ENCODE assay signal across 27 cellular contexts in genomic region chr12:4216542-4216927, GRCh38. TPM values are rescaled to one million over a fixed set of nuclear protein-coding genes. Genes with fewer than 3 reads are reported as not detected.
DNase-seq lines count a peak whose midpoint lies in the region; ATAC-seq and TF ChIP-seq lines count a peak whose summit lies in the region.
"Had no signal": no experiment of that assay in that cellular context is flagged by ENCODE, and none has a peak within 500 bp of the region (broad histone marks: within the 10 kb centered on the region; RNA-seq: fewer than 3 reads in every experiment).

No MANE protein-coding gene starts in this region.

- H3K36me3 Mint-ChIP-seq in CD4-positive, alpha-beta memory T cell, result no peaks in the 10 kb centered on the region
- no peaks in the 10 kb centered on the region for H3K36me3 Mint-ChIP-seq in activated naive CD8-positive, alpha-beta T cell treated with anti-CD3 and anti-CD28 coated beads, Interleukin-2, amount 50 U/mL, for 24 hours (ENCODE audit: low read depth)
- no peaks in the 10 kb centered on the region for H3K36me3 Mint-ChIP-seq in naive B cell
- H3K36me3 Mint-ChIP-seq: activated naive CD4-positive, alpha-beta T cell treated with anti-CD3 and anti-CD28 coated beads, Interleukin-2, amount 50 U/mL, for 24 hours had no signal

- H3K27me3 ChIP-seq in CD4-positive, alpha-beta memory T cell (ENCODE audit: insufficient read depth, low read length), result no peaks in the 10 kb centered on the region
- no peaks in the 10 kb centered on the region for H3K27me3 ChIP-seq in testis
- H3K27me3 ChIP-seq: cardiac muscle cell, upper lobe of left lung had no signal

- no peak for TF ChIP-seq CTCF in testis (IDR thresholded peaks at IDR 0.05)

- H3K9me3 Mint-ChIP-seq in CD4-positive, alpha-beta memory T cell, result no peaks in the 10 kb centered on the region
- no peaks in the 10 kb centered on the region for H3K9me3 Mint-ChIP-seq in activated naive CD8-positive, alpha-beta T cell treated with anti-CD3 and anti-CD28 coated beads, Interleukin-2, amount 50 U/mL, for 24 hours
- no peaks in the 10 kb centered on the region for H3K9me3 Mint-ChIP-seq in naive B cell
- H3K9me3 Mint-ChIP-seq: activated naive CD4-positive, alpha-beta T cell treated with anti-CD3 and anti-CD28 coated beads, Interleukin-2, amount 50 U/mL, for 24 hours; activated T-cell treated with anti-CD3 and anti-CD28 coated beads, Interleukin-2, amount 50 U/mL, for 72 hours had no signal

- intact Hi-C loops in CD4-positive, alpha-beta memory T cell (cut with micrococcal nuclease), result loop anchor here (5.0 kb wide), 2 partner anchors 51 to 74 kb away; no protein-coding TSS in a partner anchor
- intact Hi-C loops in testis (cut with DNase I; ENCODE audit: low total_unique reads), result no loop called here

- peaks cover 27% of the 10 kb centered on the region for H3K4me1 ChIP-seq in CD4-positive, alpha-beta memory T cell (ENCODE audit: insufficient read depth, low read length)
- no peaks in the 10 kb centered on the region for H3K4me1 ChIP-seq in testis
- H3K4me1 ChIP-seq: A549, BE2C had no signal

- POLR2A ChIA-PET in CD4-positive, alpha-beta memory T cell (lab: Charles Lee; ENCODE audit: partially characterized antibody), result interaction anchor here (1.9 to 3.3 kb wide), 3 partner anchors 55 to 60 kb away, joined by 7 to 10 read pairs (median 7); partner anchors contain the start of gene CCND2

- H3K27ac Mint-ChIP-seq in CD4-positive, alpha-beta memory T cell, result peak overlapping the region in 4 of 7 donors; percentile 6 to 56 (median 39)
- peak overlapping the region; percentile 92 for H3K27ac Mint-ChIP-seq in activated naive CD8-positive, alpha-beta T cell treated with anti-CD3 and anti-CD28 coated beads, Interleukin-2, amount 50 U/mL, for 24 hours
- H3K27ac Mint-ChIP-seq in naive B cell, result peak overlapping the region; percentile 87 to 99 (median 94)
- H3K27ac Mint-ChIP-seq: activated naive CD4-positive, alpha-beta T cell treated with anti-CD3 and anti-CD28 coated beads, Interleukin-2, amount 50 U/mL, for 24 hours had no signal

- H3K4me1 Mint-ChIP-seq in CD4-positive, alpha-beta memory T cell, result peaks cover 15 to 37% (median 28%) of the 10 kb centered on the region in 4 donors
- peaks cover 46% of the 10 kb centered on the region for H3K4me1 Mint-ChIP-seq in activated naive CD8-positive, alpha-beta T cell treated with anti-CD3 and anti-CD28 coated beads, Interleukin-2, amount 50 U/mL, for 24 hours
- peaks cover 31 to 59% (median 46%) of the 10 kb centered on the region in 3 donors for H3K4me1 Mint-ChIP-seq in naive B cell

- ATAC-seq in activated naive CD8-positive, alpha-beta T cell treated with anti-CD3 and anti-CD28 coated beads, Interleukin-2, amount 50 U/mL, for 24 hours, result peak; percentile 2
- ATAC-seq in naive B cell (ENCODE audit: low read depth in 2 of 2), result no peak
- ATAC-seq: A549 had no signal

- TF ChIP-seq POLR2A in testis (IDR thresholded peaks at IDR 0.05), result no peak

- WGBS in testis, 2 donors, result 61 to 95% methylated on average over 3 of the region's 3 CpGs

- H3K9me3 ChIP-seq in CD4-positive, alpha-beta memory T cell (ENCODE audit: control insufficient read depth in 1 of 2, low read length in 2 of 2), result no peaks in the 10 kb centered on the region
- no peaks in the 10 kb centered on the region for H3K9me3 ChIP-seq in testis
- H3K9me3 ChIP-seq: A549, BE2C, left lung, MG63, upper lobe of left lung had no signal

- no peak overlapping the region for H3K4me3 ChIP-seq in CD4-positive, alpha-beta memory T cell (ENCODE audit: low read length in 2 of 2)
- no peak overlapping the region for H3K4me3 ChIP-seq in testis
- H3K4me3 ChIP-seq: A549, cardiac muscle cell, left lung, MG63, upper lobe of left lung had no signal

- no peaks in the 10 kb centered on the region for H3K36me3 ChIP-seq in CD4-positive, alpha-beta memory T cell (ENCODE audit: insufficient read depth, low read length)
- H3K36me3 ChIP-seq in testis (ENCODE audit: low read depth, missing control alignments), result no peaks in the 10 kb centered on the region
- H3K36me3 ChIP-seq: BE2C, cardiac muscle cell, left lung, MG63, upper lobe of left lung had no signal

- CTCF ChIA-PET in CD4-positive, alpha-beta memory T cell (lab: Charles Lee; ENCODE audit: partially characterized antibody), result interaction anchor here (1.6 kb wide), 1 partner anchor 60 kb away, joined by 6 read pairs; no protein-coding TSS in a partner anchor

- peak; percentile 53 for DNase-seq in activated CD8-positive, alpha-beta memory T cell treated with anti-CD3 and anti-CD28 coated beads for 24 hours
- DNase-seq in activated CD8-positive, alpha-beta memory T cell treated with anti-CD3 and anti-CD28 coated beads, Interleukin-2, amount 50 U/mL, for 48 hours, result no peak
- DNase-seq in CD4-positive, alpha-beta memory T cell, result no peak
- DNase-seq in activated naive CD8-positive, alpha-beta T cell treated with anti-CD3 and anti-CD28 coated beads, Interleukin-2, amount 50 U/mL, for 24 hours, result no peak
- DNase-seq in naive B cell (no peak), NCI-H82 (lab: John Stamatoyannopoulos, UW) (no peak), testis (no peak), T1000 (lab: John Stamatoyannopoulos, UW) (no peak)
- DNase-seq: activated CD4-positive, CD25-positive, alpha-beta regulatory T cell treated with anti-CD3 and anti-CD28 coated beads, Interleukin-2, amount 50 U/mL, for 72 hours; anterior cingulate cortex; BE2C; Calu3; hypothalamus; KG1; left lung; MG63; NCI-H1105 treated with DMSO at 0.1 percent for 48 hours; NCI-H2029 treated with DMSO at 0.1 percent for 48 hours; NCI-H2227 treated with DMSO at 0.1 percent for 48 hours; NCI-H526 treated with DMSO at 0.1 percent for 48 hours; small intestine; stimulated activated CD8-positive, alpha-beta memory T cell treated with anti-CD3 and anti-CD28 coated beads, Interleukin-4, amount 100 ng/mL, for 48 hours; upper lobe of left lung had no signal

- H3K4me3 Mint-ChIP-seq in CD4-positive, alpha-beta memory T cell, result peak overlapping the region in 2 of 8 donors; percentile 31 to 41
- H3K4me3 Mint-ChIP-seq in activated naive CD8-positive, alpha-beta T cell treated with anti-CD3 and anti-CD28 coated beads, Interleukin-2, amount 50 U/mL, for 24 hours, result peak overlapping the region; percentile 21
- H3K4me3 Mint-ChIP-seq in naive B cell, result peak overlapping the region in 6 of 8 donors; percentile 8 to 89 (median 62)

- no peak overlapping the region for H3K27ac ChIP-seq in CD4-positive, alpha-beta memory T cell (ENCODE audit: low read depth, low read length)
- H3K27ac ChIP-seq in testis, result no peak overlapping the region
- H3K27ac ChIP-seq: A549, cardiac muscle cell had no signal

- H3K27me3 Mint-ChIP-seq in CD4-positive, alpha-beta memory T cell, result no peaks in the 10 kb centered on the region
- H3K27me3 Mint-ChIP-seq in activated naive CD8-positive, alpha-beta T cell treated with anti-CD3 and anti-CD28 coated beads, Interleukin-2, amount 50 U/mL, for 24 hours, result peaks cover 1% of the 10 kb centered on the region
- no peaks in the 10 kb centered on the region for H3K27me3 Mint-ChIP-seq in naive B cell
- H3K27me3 Mint-ChIP-seq: activated naive CD4-positive, alpha-beta T cell treated with anti-CD3 and anti-CD28 coated beads, Interleukin-2, amount 50 U/mL, for 24 hours had no signal

RNA-seq across cellular contexts. Expression of gene CCND2, which starts 57.0 kb away (rescaled TPM):
- total RNA-seq in CD4-positive, alpha-beta memory T cell, result 100 to 1,000 TPM; 150 to 151 TPM
- polyA plus RNA-seq in CD4-positive, alpha-beta memory T cell, result 100 to 1,000 TPM in 1 of 2 donors, 10 to 100 TPM in 1; 83.3 to 103 TPM
- polyA plus RNA-seq in naive B cell (ENCODE audit: low read depth in 6 of 6) (10 to 100 TPM in 2 of 6 donors, 1 to 10 TPM in 4; 5.6 to 16.7 (median 8.3) TPM), testis (ENCODE audit: insufficient read depth, low read depth, low replicate concordance) (7.9 TPM)
- 10 to 100 TPM; 19.9 to 21.3 TPM for total RNA-seq in testis

Comparison
In these comparisons a context has a peak if more than half of its experiments do, and no peak if none do; other contexts are left out.
1. H3K27ac Mint-ChIP-seq: peak in every context shown above with its lines; median percentile 94 in naive B cell; 92 in activated naive CD8-positive, alpha-beta T cell treated with anti-CD3 and anti-CD28 coated beads, Interleukin-2, amount 50 U/mL, for 24 hours; 39 in CD4-positive, alpha-beta memory T cell.